ENCODE assay signal across 2 cellular contexts in genomic region chr9:95091574-95091970, GRCh38.
TF ChIP-seq lines count a peak whose summit lies in the region.

No MANE protein-coding gene starts in this region.

TF ChIP-seq in IMR-90, 13 proteins besides CTCF, POLR2A, EP300 and RAD21 (continued from another document):
- no peak for TF ChIP-seq CHD1 (IDR thresholded peaks at IDR 0.05; ENCODE audit: low read depth, low read length)
- no peak for TF ChIP-seq ELK1 (IDR thresholded peaks at IDR 0.05; ENCODE audit: borderline replicate concordance, low read depth, low read length)
- TF ChIP-seq RFX5 (IDR thresholded peaks at IDR 0.05; ENCODE audit: low read depth, low read length): no peak
- TF ChIP-seq CEBPB (IDR thresholded peaks at IDR 0.05; ENCODE audit: low read depth, low read length): no peak
- TF ChIP-seq MAZ (IDR thresholded peaks at IDR 0.05; ENCODE audit: borderline replicate concordance, low read depth, low read length): peak; percentile 27; the same call in 1 of the 2 replicates
TF ChIP-seq in IMR-90: peak in this region for 3.

TF ChIP-seq in HEK293T, 16 proteins besides CTCF, POLR2A, EP300 and RAD21 (continued from another document):
- TF ChIP-seq PKNOX1 (IDR thresholded peaks at IDR 0.05): no peak
- TF ChIP-seq LEF1 (IDR thresholded peaks at IDR 0.05; ENCODE audit: borderline replicate concordance): no peak
- TF ChIP-seq FOXA1 (IDR thresholded peaks at IDR 0.05): no peak
- TF ChIP-seq L3MBTL2 (conservative IDR thresholded peaks at IDR 0.05): no peak
- no peak for TF ChIP-seq SP1 (IDR thresholded peaks at IDR 0.05)
